Comparison of ENCODE assay signal across 8 cellular contexts in genomic region chr9:124040935-124041816, GRCh38. TPM values are rescaled to one million over a fixed set of nuclear protein-coding genes. Genes with fewer than 3 reads are reported as not detected.
A peak's percentile ranks its signal among the peaks of the same experiment; 100 is the strongest.
DNase-seq lines count a peak whose midpoint lies in the region; TF ChIP-seq lines count a peak whose summit lies in the region.

No MANE protein-coding gene starts in this region.

- H2AFZ ChIP-seq in OCI-LY1 (ENCODE audit: low read length) = no peak overlapping the region

- DNase-seq in NOMO-1 (lab: John Stamatoyannopoulos, UW; ENCODE audit: unreplicated experiment in 2 of 2) (peak; percentile 27 to 35), NOMO-1 treated with DMSO at 0.1 percent for 48 hours (lab: John Stamatoyannopoulos, UW; ENCODE audit: unreplicated experiment) (no peak), adipocyte (ENCODE audit: low read depth) (peak; percentile 56), SIG-M5 treated with dmso at 0.1 percent for 504 hours (lab: John Stamatoyannopoulos, UW; ENCODE audit: unreplicated experiment) (no peak), occipital lobe (lab: John Stamatoyannopoulos, UW) (no peak)

- H3K27me3 ChIP-seq in OCI-LY1 (ENCODE audit: insufficient read depth, low read length) (no peaks in the 10 kb centered on the region; the same call in 1 of the 2 replicates), adipocyte (replicated peaks; ENCODE audit: control insufficient read depth, insufficient read depth, low read length) (peaks cover 31% of the 10 kb centered on the region), skeletal muscle tissue (ENCODE audit: control insufficient read depth in 3 of 3, insufficient read depth in 3 of 3, low read length in 3 of 3) (peaks cover 22 to 49% (median 40%) of the 10 kb centered on the region in 3 donors)

- no peaks in the 10 kb centered on the region for H3K79me2 ChIP-seq in OCI-LY1 (ENCODE audit: insufficient read depth, low read length)

- H3K9me2 ChIP-seq in OCI-LY1 (ENCODE audit: low read depth, low read length) = no peaks in the 10 kb centered on the region

- H3K36me3 ChIP-seq in OCI-LY1 (ENCODE audit: insufficient read depth, low read length) (no peaks in the 10 kb centered on the region), adipocyte (ENCODE audit: control insufficient read depth, insufficient read depth, low read length, severe bottlenecking) (no peaks in the 10 kb centered on the region), skeletal muscle tissue (ENCODE audit: control insufficient read depth in 3 of 3, insufficient read depth in 3 of 3, low read length in 3 of 3) (no peaks in the 10 kb centered on the region)

- H3K4me1 ChIP-seq in OCI-LY1 (ENCODE audit: insufficient read depth, low read length, severe bottlenecking) (peaks cover 7% of the 10 kb centered on the region), adipocyte (ENCODE audit: control insufficient read depth, insufficient read depth, low read length) (peaks cover 14% of the 10 kb centered on the region), skeletal muscle tissue (ENCODE audit: control insufficient read depth in 3 of 3, insufficient read depth in 3 of 3, low read length in 3 of 3) (peaks cover 7 to 13% (median 9%) of the 10 kb centered on the region in 3 donors)

- H3F3A ChIP-seq in OCI-LY1 (ENCODE audit: insufficient read depth, low read length) = no peaks in the 10 kb centered on the region

- H3K9me3 ChIP-seq in OCI-LY1 (ENCODE audit: low read length) = no peaks in the 10 kb centered on the region
- no peaks in the 10 kb centered on the region for H3K9me3 ChIP-seq in adipocyte (ENCODE audit: control insufficient read depth, low read length)
- H3K9me3 ChIP-seq in skeletal muscle tissue (ENCODE audit: control insufficient read depth in 3 of 3, low read length in 3 of 3) = no peaks in the 10 kb centered on the region

- no peaks in the 10 kb centered on the region for H4K20me1 ChIP-seq in OCI-LY1 (ENCODE audit: insufficient read depth, low read length)

- peak overlapping the region; percentile 54 for H3K4me3 ChIP-seq in OCI-LY1 (ENCODE audit: low read depth, low read length, poor library complexity, severe bottlenecking)
- H3K4me3 ChIP-seq in adipocyte (ENCODE audit: low read length) = peak overlapping the region; percentile 59
- peak overlapping the region; percentile 13 for H3K4me3 ChIP-seq in iPS-11a (ENCODE audit: low read depth, low read length)
- H3K4me3 ChIP-seq in skeletal muscle tissue (ENCODE audit: low read length in 3 of 3) = peak overlapping the region; percentile 57 to 69 (median 61)

- H3K27ac ChIP-seq in OCI-LY1 (ENCODE audit: low read depth, low read length, poor library complexity, severe bottlenecking) (no peak overlapping the region), skeletal muscle tissue (ENCODE audit: low read depth, low read length) (no peak overlapping the region)

- H3K9ac ChIP-seq in OCI-LY1 (ENCODE audit: low read length) = peak overlapping the region; percentile 13; the same call in 1 of the 2 replicates
- H3K9ac ChIP-seq in adipocyte (ENCODE audit: low read length) = peak overlapping the region; percentile 28
- peak overlapping the region in 2 of 3 donors; percentile 50 to 71 for H3K9ac ChIP-seq in skeletal muscle tissue (ENCODE audit: low read depth in 1 of 3, low read length in 3 of 3)

- peak; percentile 92 for TF ChIP-seq CTCF in OCI-LY1 (IDR thresholded peaks at IDR 0.05; ENCODE audit: low read length)

- H3K4me2 ChIP-seq in OCI-LY1 (ENCODE audit: low read length) = peak overlapping the region; percentile 62

RNA-seq across cellular contexts. Expression of gene LHX2, which starts 29.6 kb away (rescaled TPM):
- total RNA-seq in skeletal muscle tissue = under 0.01 TPM
- total RNA-seq in occipital lobe = 189 TPM

Comparison
In these comparisons a context has a peak if more than half of its experiments do, and no peak if none do; other contexts are left out.
1. DNase-seq: peak in NOMO-1 (2 of 2) and adipocyte (single experiment); none in NOMO-1 treated with DMSO at 0.1 percent for 48 hours (single experiment), SIG-M5 treated with dmso at 0.1 percent for 504 hours (single experiment) and occipital lobe (single experiment).
2. RNA of gene LHX2, which starts 29.6 kb away (total RNA-seq): 189 TPM in occipital lobe (single experiment); under 0.01 TPM in skeletal muscle tissue (single experiment); every median in the first group is over 100 times any median in the second.
3. Peak in every context shown above with its lines, with median percentiles within 50 percentile points of each other: H3K4me3 ChIP-seq and H3K9ac ChIP-seq.